23 cellular contexts compared by ENCODE assay signal in the genomic region with DNA sequence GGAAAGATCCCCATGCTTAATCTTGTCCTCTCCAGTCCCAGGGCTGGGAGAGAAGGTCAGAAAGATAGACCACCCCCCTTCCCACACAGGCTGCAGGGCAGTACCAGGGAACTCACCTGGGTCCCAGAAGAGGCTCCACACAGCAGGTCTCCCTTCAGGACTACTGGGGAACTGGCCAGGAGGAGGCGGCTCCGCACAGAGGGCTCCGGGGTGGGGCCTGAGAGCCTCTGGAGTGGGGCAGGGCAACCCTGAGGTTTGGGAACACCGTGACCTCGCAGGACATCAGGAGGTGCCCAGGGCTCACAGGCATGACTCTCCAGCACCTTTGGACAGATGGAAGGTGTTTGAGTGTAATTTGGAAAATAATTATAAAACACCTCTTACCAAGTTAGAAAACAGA.
"Had no signal": no experiment of that assay in that cellular context is flagged by ENCODE, and none has a peak within 500 bp of the region (broad histone marks: within the 10 kb centered on the region; RNA-seq: fewer than 3 reads in every experiment).

No MANE protein-coding gene starts in this region.

- H3K27ac Mint-ChIP-seq: memory B cell; natural killer cell treated with Interleukin-12 subunit alpha and Interleukin-12 subunit beta and Interleukin-15 and Interleukin-18, amount 100 ng/mL, for 72 hours; neural progenitor cell; stimulated activated effector memory CD8-positive, alpha-beta T cell treated with anti-CD3 and anti-CD28 coated beads, Interleukin-12 subunit alpha, Interleukin-12 subunit beta, amount 100 ng/mL, for 72 hours; stimulated activated naive CD8-positive, alpha-beta T cell treated with anti-CD3 and anti-CD28 coated beads, Interleukin-15, Interleukin-2, amounts not matched to agents 100 ng/mL and 50 ng/mL, for 24 hours had no signal

- H3K4me3 Mint-ChIP-seq: memory B cell; natural killer cell treated with Interleukin-12 subunit alpha and Interleukin-12 subunit beta and Interleukin-15 and Interleukin-18, amount 100 ng/mL, for 72 hours; neural progenitor cell; stimulated activated effector memory CD8-positive, alpha-beta T cell treated with anti-CD3 and anti-CD28 coated beads, Interleukin-12 subunit alpha, Interleukin-12 subunit beta, amount 100 ng/mL, for 72 hours; stimulated activated naive CD8-positive, alpha-beta T cell treated with anti-CD3 and anti-CD28 coated beads, Interleukin-15, Interleukin-2, amounts not matched to agents 100 ng/mL and 50 ng/mL, for 24 hours had no signal

- H3K4me3 ChIP-seq: heart left ventricle, neural progenitor cell, psoas muscle, right lobe of liver, tibial nerve had no signal

- H3K4me1 ChIP-seq: heart left ventricle, neural progenitor cell, psoas muscle, right lobe of liver, tibial nerve had no signal

- H3K4me1 Mint-ChIP-seq: memory B cell; stimulated activated effector memory CD8-positive, alpha-beta T cell treated with anti-CD3 and anti-CD28 coated beads, Interleukin-12 subunit alpha, Interleukin-12 subunit beta, amount 100 ng/mL, for 72 hours had no signal

- H3K9me3 Mint-ChIP-seq: memory B cell; natural killer cell treated with Interleukin-12 subunit alpha and Interleukin-12 subunit beta and Interleukin-15 and Interleukin-18, amount 100 ng/mL, for 72 hours; neural progenitor cell; stimulated activated effector memory CD8-positive, alpha-beta T cell treated with anti-CD3 and anti-CD28 coated beads, Interleukin-12 subunit alpha, Interleukin-12 subunit beta, amount 100 ng/mL, for 72 hours; stimulated activated naive CD8-positive, alpha-beta T cell treated with anti-CD3 and anti-CD28 coated beads, Interleukin-15, Interleukin-2, amounts not matched to agents 100 ng/mL and 50 ng/mL, for 24 hours had no signal

- H3K36me3 ChIP-seq: neural progenitor cell, right lobe of liver had no signal

- H3K36me3 Mint-ChIP-seq: natural killer cell treated with Interleukin-12 subunit alpha and Interleukin-12 subunit beta and Interleukin-15 and Interleukin-18, amount 100 ng/mL, for 72 hours; neural progenitor cell; stimulated activated effector memory CD8-positive, alpha-beta T cell treated with anti-CD3 and anti-CD28 coated beads, Interleukin-12 subunit alpha, Interleukin-12 subunit beta, amount 100 ng/mL, for 72 hours had no signal

- H3K9me3 ChIP-seq: heart left ventricle, psoas muscle, right lobe of liver, tibial nerve had no signal

- H3K4me2 ChIP-seq: neural progenitor cell had no signal

- H3K9ac ChIP-seq: neural progenitor cell had no signal

- H2AFZ ChIP-seq: neural progenitor cell had no signal

- H3K27ac ChIP-seq: heart left ventricle, neural progenitor cell, psoas muscle, right lobe of liver, tibial nerve had no signal

- H3K27me3 ChIP-seq: heart left ventricle, neural progenitor cell, right lobe of liver, tibial nerve had no signal

- DNase-seq: cerebellar nuclear complex; effector CD8-positive, alpha-beta T cell; heart left ventricle; hippocampal formation; left colon; midbrain; occipital lobe; psoas muscle; retina; stimulated activated CD4-positive, alpha-beta T cell treated with anti-CD3 and anti-CD28 coated beads, Interleukin-4, amount 100 ng/mL, for 1 hour; stimulated activated CD8-positive, alpha-beta memory T cell treated with anti-CD3 and anti-CD28 coated beads, Interleukin-4, amount 100 ng/mL, for 48 hours had no signal

- FAIRE-seq: colon, endometrium, frontal cortex, urothelium cell line had no signal

- H3K27me3 Mint-ChIP-seq: natural killer cell treated with Interleukin-12 subunit alpha and Interleukin-12 subunit beta and Interleukin-15 and Interleukin-18, amount 100 ng/mL, for 72 hours had no signal

- ATAC-seq: esophagus mucosa; heart left ventricle; left colon; natural killer cell treated with Interleukin-12 subunit alpha and Interleukin-12 subunit beta and Interleukin-15 and Interleukin-18, amount 100 ng/mL, for 72 hours; psoas muscle; right lobe of liver; stimulated activated effector memory CD8-positive, alpha-beta T cell treated with anti-CD3 and anti-CD28 coated beads, Interleukin-12 subunit alpha, Interleukin-12 subunit beta, amount 100 ng/mL, for 72 hours had no signal
